In the genomic region with DNA sequence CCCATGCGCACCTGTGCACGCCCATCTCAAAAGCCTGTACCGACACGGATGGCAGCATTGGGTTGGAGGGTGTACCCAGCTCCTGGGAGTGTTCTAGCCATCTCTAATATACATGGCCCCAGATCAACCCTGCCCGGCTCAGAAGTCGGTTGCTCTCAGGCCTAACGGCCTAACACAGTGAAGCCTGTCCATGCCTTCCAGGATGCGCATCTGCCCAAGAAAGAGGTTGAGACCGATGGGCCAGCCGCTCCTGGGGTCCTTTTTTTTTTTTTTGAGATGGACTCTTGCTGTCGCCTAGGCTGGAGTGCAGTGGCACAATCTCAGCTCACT, we compare ENCODE assay signal across 1 cellular context.
TF ChIP-seq lines count a peak whose summit lies in the region.

No MANE protein-coding gene starts in this region.

TF ChIP-seq in K562, 482 proteins besides CTCF, POLR2A, EP300 and RAD21:
- TF ChIP-seq, protein P1, sequence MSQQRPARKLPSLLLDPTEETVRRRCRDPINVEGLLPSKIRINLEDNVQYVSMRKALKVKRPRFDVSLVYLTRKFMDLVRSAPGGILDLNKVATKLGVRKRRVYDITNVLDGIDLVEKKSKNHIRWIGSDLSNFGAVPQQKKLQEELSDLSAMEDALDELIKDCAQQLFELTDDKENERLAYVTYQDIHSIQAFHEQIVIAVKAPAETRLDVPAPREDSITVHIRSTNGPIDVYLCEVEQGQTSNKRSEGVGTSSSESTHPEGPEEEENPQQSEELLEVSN (IDR thresholded peaks at IDR 0.05; ENCODE audit: borderline replicate concordance in 1 of 2, extremely low read depth in 1 of 2, insufficient read depth in 1 of 2, insufficient read length in 1 of 2, low read depth in 1 of 2, low read length in 1 of 2, poor library complexity in 1 of 2, severe bottlenecking in 1 of 2): no peak
- TF ChIP-seq POLR2G (IDR thresholded peaks at IDR 0.05; ENCODE audit: low read depth, low read length): peak; percentile 24; the same call in 1 of the 2 replicates
